In genomic region chr10:75234683-75235374, GRCh38 we compare ENCODE assay signal across 1 cellular context.
A peak's percentile ranks its signal among the peaks of the same experiment; 100 is the strongest.
TF ChIP-seq lines count a peak whose summit lies in the region.

No MANE protein-coding gene starts in this region.

TF ChIP-seq in HepG2, 621 proteins besides CTCF, POLR2A, EP300 and RAD21 (continued from another document and continues in another):
- TF ChIP-seq ZNF609 (CRISPR knock-in tag; IDR thresholded peaks at IDR 0.05; ENCODE audit: borderline replicate concordance) (no peak), ZNF777 (CRISPR knock-in tag; IDR thresholded peaks at IDR 0.05) (peak; percentile 38), CEBPG (CRISPR knock-in tag; IDR thresholded peaks at IDR 0.05) (no peak), AFF4 (CRISPR knock-in tag; IDR thresholded peaks at IDR 0.05) (no peak), U2AF2 (IDR thresholded peaks at IDR 0.05; ENCODE audit: low read depth, low read length) (no peak), ZNF430 (CRISPR knock-in tag; IDR thresholded peaks at IDR 0.05) (no peak; the same call in 1 of the 2 replicates), RBM39 (IDR thresholded peaks at IDR 0.05; ENCODE audit: low read depth, low read length, poor library complexity, severe bottlenecking) (no peak), ZNF710 (CRISPR knock-in tag; IDR thresholded peaks at IDR 0.05; ENCODE audit: borderline replicate concordance) (0 out of 2 replicates have a peak, but pooled peaks have one; percentile 56), MNT (IDR thresholded peaks at IDR 0.05) (no peak), HOXD1 (CRISPR knock-in tag; IDR thresholded peaks at IDR 0.05) (no peak), HNRNPUL1 (IDR thresholded peaks at IDR 0.05; ENCODE audit: low read depth, low read length) (no peak), RARA (CRISPR knock-in tag; IDR thresholded peaks at IDR 0.05) (no peak), NCOA1 (CRISPR knock-in tag; IDR thresholded peaks at IDR 0.05) (no peak), IKZF4 (CRISPR knock-in tag; IDR thresholded peaks at IDR 0.05; ENCODE audit: borderline replicate concordance, low read depth, not compliant biosample characterization) (no peak), TP53 (CRISPR knock-in tag; conservative IDR thresholded peaks at IDR 0.05) (no peak), BRCA1 (CRISPR knock-in tag; IDR thresholded peaks at IDR 0.05) (no peak), SALL1 (CRISPR knock-in tag; IDR thresholded peaks at IDR 0.05) (no peak), KLF12 (CRISPR knock-in tag; IDR thresholded peaks at IDR 0.05; ENCODE audit: borderline replicate concordance) (peak; percentile 1; the same call in 1 of the 2 replicates), ZNF773 (CRISPR knock-in tag; IDR thresholded peaks at IDR 0.05; ENCODE audit: borderline replicate concordance) (no peak), ZNF770 (CRISPR knock-in tag; IDR thresholded peaks at IDR 0.05) (0 out of 2 replicates have a peak, but pooled peaks have one; percentile 29), E2F5 (CRISPR knock-in tag; conservative IDR thresholded peaks at IDR 0.05) (no peak), TERF1 (CRISPR knock-in tag; IDR thresholded peaks at IDR 0.05) (no peak), ATF1 (CRISPR knock-in tag; IDR thresholded peaks at IDR 0.05) (no peak), NR2C2 (CRISPR knock-in tag; IDR thresholded peaks at IDR 0.05; ENCODE audit: borderline replicate concordance) (no peak), ZBTB1 (CRISPR knock-in tag; IDR thresholded peaks at IDR 0.05; ENCODE audit: borderline replicate concordance) (no peak), ZNF530 (CRISPR knock-in tag; IDR thresholded peaks at IDR 0.05; ENCODE audit: low read depth) (no peak), POGK (CRISPR knock-in tag; conservative IDR thresholded peaks at IDR 0.05) (no peak), ZSCAN21 (CRISPR knock-in tag; IDR thresholded peaks at IDR 0.05; ENCODE audit: borderline replicate concordance) (no peak), NAIF1 (CRISPR knock-in tag; IDR thresholded peaks at IDR 0.05; ENCODE audit: borderline replicate concordance) (no peak), PHF21A (CRISPR knock-in tag; IDR thresholded peaks at IDR 0.05) (peak; percentile 39; the same call in 1 of the 2 replicates), ZBTB37 (CRISPR knock-in tag; IDR thresholded peaks at IDR 0.05) (no peak), KDM6A (CRISPR knock-in tag; IDR thresholded peaks at IDR 0.05; ENCODE audit: low read depth) (no peak), GTF3A (CRISPR knock-in tag; conservative IDR thresholded peaks at IDR 0.05) (no peak), ELF1 (CRISPR knock-in tag; IDR thresholded peaks at IDR 0.05) (no peak), CBX5 (CRISPR knock-in tag; IDR thresholded peaks at IDR 0.05; ENCODE audit: borderline replicate concordance) (no peak), ZNF33A (CRISPR knock-in tag; IDR thresholded peaks at IDR 0.05; ENCODE audit: borderline replicate concordance) (no peak), SKIL (CRISPR knock-in tag; IDR thresholded peaks at IDR 0.05; ENCODE audit: borderline replicate concordance) (no peak), ZFAT (CRISPR knock-in tag; conservative IDR thresholded peaks at IDR 0.05) (no peak)
